ENCODE assay signal across 8 cellular contexts in genomic region chr7:21253740-21254687, GRCh38.
A peak's percentile ranks its signal among the peaks of the same experiment; 100 is the strongest.
DNase-seq lines count a peak whose midpoint lies in the region; ATAC-seq lines count a peak whose summit lies in the region.

No MANE protein-coding gene starts in this region.

- DNase-seq in activated CD4-positive, alpha-beta T cell treated with anti-CD3 and anti-CD28 coated beads for 24 hours (ENCODE audit: low read depth in 2 of 2): peak; percentile 5 to 30
- no peak for DNase-seq in activated CD4-positive, alpha-beta T cell treated with anti-CD3 and anti-CD28 coated beads for 1 hour
- peak; percentile 31 for DNase-seq in HuH-7.5 (ENCODE audit: low spot score)
- peak; percentile 7 for DNase-seq in NOMO-1 treated with dmso at 0.1 percent for 144 hours (lab: John Stamatoyannopoulos, UW; ENCODE audit: unreplicated experiment)
- no peak for DNase-seq in left ventricle myocardium superior
- peak; percentile 55 for DNase-seq in renal cortical epithelial cell (ENCODE audit: low read depth)
- DNase-seq in GM19240 (ENCODE audit: insufficient read length, low spot score): no peak

- intact Hi-C loops in left ventricle myocardium superior (cut with micrococcal nuclease): no loop called here

- H3K27me3 Mint-ChIP-seq in activated T-helper 17 cell treated with anti-CD3 and anti-CD28 coated beads, Interleukin-2, amount 50 U/mL, for 72 hours: peaks cover 40% of the 10 kb centered on the region

- peak; percentile 58 for ATAC-seq in activated T-helper 17 cell treated with anti-CD3 and anti-CD28 coated beads, Interleukin-2, amount 50 U/mL, for 72 hours (replicated peaks)
- peak; percentile 30 for ATAC-seq in left ventricle myocardium superior

- no peaks in the 10 kb centered on the region for H3K36me3 Mint-ChIP-seq in activated T-helper 17 cell treated with anti-CD3 and anti-CD28 coated beads, Interleukin-2, amount 50 U/mL, for 72 hours (ENCODE audit: low read depth)

- H3K4me1 Mint-ChIP-seq in activated T-helper 17 cell treated with anti-CD3 and anti-CD28 coated beads, Interleukin-2, amount 50 U/mL, for 72 hours: no peaks in the 10 kb centered on the region

- H3K4me3 Mint-ChIP-seq in activated T-helper 17 cell treated with anti-CD3 and anti-CD28 coated beads, Interleukin-2, amount 50 U/mL, for 72 hours: no peak overlapping the region

- H3K9me3 Mint-ChIP-seq in activated T-helper 17 cell treated with anti-CD3 and anti-CD28 coated beads, Interleukin-2, amount 50 U/mL, for 72 hours: no peaks in the 10 kb centered on the region

- H3K27ac Mint-ChIP-seq in activated T-helper 17 cell treated with anti-CD3 and anti-CD28 coated beads, Interleukin-2, amount 50 U/mL, for 72 hours: no peak overlapping the region

Comparison
In these comparisons a context has a peak if more than half of its experiments do, and no peak if none do; other contexts are left out.
1. DNase-seq: peak in activated CD4-positive, alpha-beta T cell treated with anti-CD3 and anti-CD28 coated beads for 24 hours (2 of 2), HuH-7.5 (single experiment), NOMO-1 treated with dmso at 0.1 percent for 144 hours (single experiment) and renal cortical epithelial cell (single experiment); none in activated CD4-positive, alpha-beta T cell treated with anti-CD3 and anti-CD28 coated beads for 1 hour (single experiment), left ventricle myocardium superior (single experiment) and GM19240 (single experiment).